In the genomic region with DNA sequence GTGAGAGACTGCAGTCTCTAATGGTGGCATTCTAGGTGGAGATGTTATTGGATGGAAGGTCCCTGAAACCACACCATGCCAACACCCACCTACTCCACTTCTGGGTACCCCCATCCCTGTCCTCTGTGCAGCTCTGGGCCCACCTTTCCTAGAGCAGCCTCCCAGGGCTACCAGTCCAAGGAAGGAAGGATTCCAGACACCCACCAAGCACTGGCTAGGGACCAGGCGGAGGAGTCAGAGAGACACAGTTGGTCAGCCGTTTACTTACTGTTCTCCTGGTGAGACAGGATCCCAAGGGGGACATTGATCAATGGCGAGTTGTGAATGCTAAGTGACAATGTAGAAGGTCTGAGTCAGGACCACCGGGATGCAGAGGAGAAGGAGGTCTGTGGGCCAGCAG, we compare ENCODE assay signal across 29 cellular contexts.
"Had no signal": no experiment of that assay in that cellular context is flagged by ENCODE, and none has a peak within 500 bp of the region (broad histone marks: within the 10 kb centered on the region; RNA-seq: fewer than 3 reads in every experiment).

No MANE protein-coding gene starts in this region.

- H3K9me3 Mint-ChIP-seq: immature natural killer cell; naive thymus-derived CD4-positive, alpha-beta T cell; natural killer cell treated with Interleukin-12 subunit alpha and Interleukin-12 subunit beta and Interleukin-15 and Interleukin-18, amount 100 ng/mL, for 72 hours had no signal

- H3K27me3 ChIP-seq: pancreas, stomach, testis, thyroid gland, transverse colon, upper lobe of right lung, uterus had no signal

- H3K4me3 ChIP-seq: left ventricle myocardium inferior, lung, mucosa of descending colon, pancreas, prostate gland, skin epidermis, stomach, testis, thyroid gland, transverse colon, upper lobe of right lung, uterus had no signal

- H3K4me1 ChIP-seq: pancreas, prostate gland, testis, thyroid gland, transverse colon, upper lobe of right lung, uterus had no signal

- H3K9me3 ChIP-seq: left ventricle myocardium inferior, mucosa of descending colon, pancreas, prostate gland, stomach, testis, thyroid gland, transverse colon, upper lobe of right lung, uterus had no signal

- H3K36me3 ChIP-seq: left ventricle myocardium inferior, pancreas, prostate gland, stomach, thyroid gland, transverse colon, upper lobe of right lung, uterus had no signal

- H3K36me3 Mint-ChIP-seq: immature natural killer cell; naive thymus-derived CD4-positive, alpha-beta T cell; natural killer cell treated with Interleukin-12 subunit alpha and Interleukin-12 subunit beta and Interleukin-15 and Interleukin-18, amount 100 ng/mL, for 72 hours; stimulated activated naive B cell treated with anti-CD40 and anti-IgM and Interleukin-4, amounts not matched to agents 10 μg/mL and 1 μg/mL and 100 μg/mL, for 72 hours had no signal

- H3K4me3 Mint-ChIP-seq: immature natural killer cell; naive thymus-derived CD4-positive, alpha-beta T cell; natural killer cell treated with Interleukin-12 subunit alpha and Interleukin-12 subunit beta and Interleukin-15 and Interleukin-18, amount 100 ng/mL, for 72 hours; stimulated activated naive B cell treated with anti-CD40 and anti-IgM and Interleukin-4, amounts not matched to agents 10 μg/mL and 1 μg/mL and 100 μg/mL, for 72 hours had no signal

- H3K27ac ChIP-seq: left ventricle myocardium inferior, pancreas, prostate gland, skin epidermis, stomach, testis, thyroid gland, transverse colon, upper lobe of right lung, uterus had no signal

- H3K27ac Mint-ChIP-seq: immature natural killer cell; naive thymus-derived CD4-positive, alpha-beta T cell; natural killer cell treated with Interleukin-12 subunit alpha and Interleukin-12 subunit beta and Interleukin-15 and Interleukin-18, amount 100 ng/mL, for 72 hours; stimulated activated naive B cell treated with anti-CD40 and anti-IgM and Interleukin-4, amounts not matched to agents 10 μg/mL and 1 μg/mL and 100 μg/mL, for 72 hours had no signal

- DNase-seq: hypothalamus; immature natural killer cell; left ventricle myocardium inferior; mesendoderm; midbrain; mucosa of descending colon; naive thymus-derived CD4-positive, alpha-beta T cell; nucleus accumbens; pancreas; posterior cingulate gyrus; retina; right cardiac atrium; stimulated activated CD4-positive, alpha-beta T cell treated with anti-CD3 and anti-CD28 coated beads, Interleukin-12 subunit alpha, Interleukin-12 subunit beta, amount 100 ng/mL, for 4 hours; stimulated activated CD4-positive, alpha-beta T cell treated with anti-CD3 and anti-CD28 coated beads, Interleukin-15, amount 100 ng/mL, for 24 hours; stimulated activated CD4-positive, alpha-beta T cell treated with anti-CD3 and anti-CD28 coated beads, Interleukin-2, amount 100 ng/mL, for 24 hours; stimulated activated CD4-positive, alpha-beta T cell treated with anti-CD3 and anti-CD28 coated beads, Interleukin-4, amount 100 ng/mL, for 1 hour; stimulated activated naive B cell treated with anti-CD40 and anti-IgM and Interleukin-4, amounts not matched to agents 10 μg/mL and 1 μg/mL and 100 μg/mL, for 72 hours; stimulated activated naive CD8-positive, alpha-beta T cell treated with anti-CD3 and anti-CD28 coated beads, Interleukin-15, Interleukin-2, amounts not matched to agents 100 U/mL and 50 U/mL, for 24 hours; stomach; testis; thyroid gland; transverse colon; upper lobe of right lung; uterus had no signal

- H3K4me1 Mint-ChIP-seq: immature natural killer cell; stimulated activated naive B cell treated with anti-CD40 and anti-IgM and Interleukin-4, amounts not matched to agents 10 μg/mL and 1 μg/mL and 100 μg/mL, for 72 hours had no signal

- ATAC-seq: mucosa of descending colon; naive thymus-derived CD4-positive, alpha-beta T cell; natural killer cell treated with Interleukin-12 subunit alpha and Interleukin-12 subunit beta and Interleukin-15 and Interleukin-18, amount 100 ng/mL, for 72 hours; pancreas; right cardiac atrium; sciatic nerve; stimulated activated naive B cell treated with anti-CD40 and anti-IgM and Interleukin-4, amounts not matched to agents 10 μg/mL and 1 μg/mL and 100 μg/mL, for 72 hours; stimulated activated naive CD8-positive, alpha-beta T cell treated with anti-CD3 and anti-CD28 coated beads, Interleukin-15, Interleukin-2, amounts not matched to agents 100 U/mL and 50 U/mL, for 24 hours; upper lobe of right lung had no signal
